ENCODE assay signal across 2 cellular contexts in the genomic region with DNA sequence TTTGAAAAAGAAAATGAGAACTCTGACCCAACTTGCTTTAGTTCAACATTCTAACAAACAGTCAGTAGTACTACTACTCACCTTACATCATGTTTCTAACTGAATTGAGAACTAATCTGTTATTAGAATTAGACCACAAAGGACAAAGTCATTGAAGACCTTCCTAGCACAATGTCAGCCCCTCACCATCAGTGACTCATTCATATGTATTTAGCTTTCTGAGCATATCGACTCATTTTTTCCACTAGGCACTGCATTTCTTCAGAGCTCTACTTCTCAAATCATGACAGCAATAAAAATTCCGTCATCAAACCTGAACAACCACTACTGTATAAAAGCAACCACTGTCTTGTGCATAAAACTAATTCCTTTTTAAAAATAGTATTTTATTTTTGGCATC.
TF ChIP-seq lines count a peak whose summit lies in the region.

No MANE protein-coding gene starts in this region.

TF ChIP-seq in SK-N-SH, 30 proteins besides CTCF, POLR2A, EP300 and RAD21 (continued from another document):
- TF ChIP-seq, protein P1, sequence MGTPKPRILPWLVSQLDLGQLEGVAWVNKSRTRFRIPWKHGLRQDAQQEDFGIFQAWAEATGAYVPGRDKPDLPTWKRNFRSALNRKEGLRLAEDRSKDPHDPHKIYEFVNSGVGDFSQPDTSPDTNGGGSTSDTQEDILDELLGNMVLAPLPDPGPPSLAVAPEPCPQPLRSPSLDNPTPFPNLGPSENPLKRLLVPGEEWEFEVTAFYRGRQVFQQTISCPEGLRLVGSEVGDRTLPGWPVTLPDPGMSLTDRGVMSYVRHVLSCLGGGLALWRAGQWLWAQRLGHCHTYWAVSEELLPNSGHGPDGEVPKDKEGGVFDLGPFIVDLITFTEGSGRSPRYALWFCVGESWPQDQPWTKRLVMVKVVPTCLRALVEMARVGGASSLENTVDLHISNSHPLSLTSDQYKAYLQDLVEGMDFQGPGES (IDR thresholded peaks at IDR 0.05; ENCODE audit: low read depth, low read length): no peak
- no peak for TF ChIP-seq CHD2 (IDR thresholded peaks at IDR 0.05; ENCODE audit: low read length, partially characterized antibody)

TF ChIP-seq in SK-N-SH treated with all-trans-retinoic acid at 6 μM for 48 hours, 23 proteins besides CTCF, POLR2A, EP300 and RAD21 (continued from another document):
- TF ChIP-seq, protein P2, sequence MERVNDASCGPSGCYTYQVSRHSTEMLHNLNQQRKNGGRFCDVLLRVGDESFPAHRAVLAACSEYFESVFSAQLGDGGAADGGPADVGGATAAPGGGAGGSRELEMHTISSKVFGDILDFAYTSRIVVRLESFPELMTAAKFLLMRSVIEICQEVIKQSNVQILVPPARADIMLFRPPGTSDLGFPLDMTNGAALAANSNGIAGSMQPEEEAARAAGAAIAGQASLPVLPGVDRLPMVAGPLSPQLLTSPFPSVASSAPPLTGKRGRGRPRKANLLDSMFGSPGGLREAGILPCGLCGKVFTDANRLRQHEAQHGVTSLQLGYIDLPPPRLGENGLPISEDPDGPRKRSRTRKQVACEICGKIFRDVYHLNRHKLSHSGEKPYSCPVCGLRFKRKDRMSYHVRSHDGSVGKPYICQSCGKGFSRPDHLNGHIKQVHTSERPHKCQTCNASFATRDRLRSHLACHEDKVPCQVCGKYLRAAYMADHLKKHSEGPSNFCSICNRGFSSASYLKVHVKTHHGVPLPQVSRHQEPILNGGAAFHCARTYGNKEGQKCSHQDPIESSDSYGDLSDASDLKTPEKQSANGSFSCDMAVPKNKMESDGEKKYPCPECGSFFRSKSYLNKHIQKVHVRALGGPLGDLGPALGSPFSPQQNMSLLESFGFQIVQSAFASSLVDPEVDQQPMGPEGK (CRISPR knock-in tag; IDR thresholded peaks at IDR 0.05; ENCODE audit: borderline replicate concordance): no peak
- no peak for TF ChIP-seq OSR1 (CRISPR knock-in tag; IDR thresholded peaks at IDR 0.05)
- TF ChIP-seq ESRRG (CRISPR knock-in tag; IDR thresholded peaks at IDR 0.05): no peak
- no peak for TF ChIP-seq CSDC2 (CRISPR knock-in tag; IDR thresholded peaks at IDR 0.05)
- TF ChIP-seq TCF4 (CRISPR knock-in tag; IDR thresholded peaks at IDR 0.05; ENCODE audit: borderline replicate concordance): no peak
